Comparison of ENCODE assay signal across 8 cellular contexts in genomic region chr12:109999983-110000505, GRCh38. TPM values are rescaled to one million over a fixed set of nuclear protein-coding genes. Genes with fewer than 3 reads are reported as not detected.
DNase-seq lines count a peak whose midpoint lies in the region; ATAC-seq, FAIRE-seq and TF ChIP-seq lines count a peak whose summit lies in the region.

No MANE protein-coding gene starts in this region.

- no peaks in the 10 kb centered on the region for H3K36me3 ChIP-seq in gastroesophageal sphincter
- H3K36me3 ChIP-seq in rectal smooth muscle tissue (ENCODE audit: control insufficient read depth, insufficient read depth, low read length) = no peaks in the 10 kb centered on the region

- peaks cover 26% of the 10 kb centered on the region for H3K36me3 Mint-ChIP-seq in activated CD8-positive, alpha-beta T cell treated with anti-CD3 and anti-CD28 coated beads, Interleukin-2, amount 10 ng/mL, durations not matched to agents 7 days and 5 days (ENCODE audit: low read depth)

- peak overlapping the region; percentile 95 for H3K27ac Mint-ChIP-seq in activated CD8-positive, alpha-beta T cell treated with anti-CD3 and anti-CD28 coated beads, Interleukin-2, amount 10 ng/mL, durations not matched to agents 7 days and 5 days

- no peak for TF ChIP-seq POLR2A in gastroesophageal sphincter (IDR thresholded peaks at IDR 0.05)

- POLR2A ChIA-PET in activated CD8-positive, alpha-beta T cell treated with anti-CD3 and anti-CD28 coated beads, Interleukin-2, amount 10 ng/mL, durations not matched to agents 7 days and 5 days (lab: Charles Lee) = interaction anchor here (0.6 to 1.5 kb wide), 9 partner anchors 10 to 301 kb away, joined by 3 to 6 read pairs (median 3); partner anchors contain the start of gene C12orf76

- TF ChIP-seq EP300 in gastroesophageal sphincter (IDR thresholded peaks at IDR 0.05) = no peak

- FAIRE-seq in HTR-8/SVneo (lab: Jason Lieb, UNC) = no peak

- H3K9ac ChIP-seq in rectal smooth muscle tissue (ENCODE audit: low read length) = no peak overlapping the region

- H3K27ac ChIP-seq in gastroesophageal sphincter (peak overlapping the region; percentile 41 to 88 (median 86)), rectal smooth muscle tissue (ENCODE audit: low read depth, low read length) (no peak overlapping the region)

- TF ChIP-seq CTCF in AG09309 (IDR thresholded peaks at IDR 0.05; ENCODE audit: control insufficient read depth, insufficient read depth, low read depth, low read length, missing control alignments) (no peak), gastroesophageal sphincter (IDR thresholded peaks at IDR 0.05) (no peak)

- no peaks in the 10 kb centered on the region for H3K27me3 Mint-ChIP-seq in activated CD8-positive, alpha-beta T cell treated with anti-CD3 and anti-CD28 coated beads, Interleukin-2, amount 10 ng/mL, durations not matched to agents 7 days and 5 days (ENCODE audit: low read depth)

- CTCF ChIA-PET in activated CD8-positive, alpha-beta T cell treated with anti-CD3 and anti-CD28 coated beads, Interleukin-2, amount 10 ng/mL, durations not matched to agents 7 days and 5 days (lab: Charles Lee) = interaction anchor here (1.1 to 1.4 kb wide), 3 partner anchors 13 to 102 kb away, joined by 3 read pairs; no protein-coding TSS in a partner anchor

- H3K4me3 Mint-ChIP-seq in activated CD8-positive, alpha-beta T cell treated with anti-CD3 and anti-CD28 coated beads, Interleukin-2, amount 10 ng/mL, durations not matched to agents 7 days and 5 days = peak overlapping the region; percentile 100

- 1 to 5% methylated on average over 11 to 12 of the region's 17 CpGs for WGBS in gastroesophageal sphincter (ENCODE audit: low coverage in 1 of 2), 2 donors

- DNase-seq in AG09309 (ENCODE audit: low read depth) (no peak), HCEC 1CT (peak; percentile 47), KG1 (lab: John Stamatoyannopoulos, UW) (no peak), HTR-8/SVneo (ENCODE audit: insufficient read length, low spot score) (no peak)
- DNase-seq in activated CD8-positive, alpha-beta T cell treated with anti-CD3 and anti-CD28 coated beads, Interleukin-2, amount 10 ng/mL, durations not matched to agents 7 days and 5 days = peak; percentile 29

- no peaks in the 10 kb centered on the region for H3K9me3 Mint-ChIP-seq in activated CD8-positive, alpha-beta T cell treated with anti-CD3 and anti-CD28 coated beads, Interleukin-2, amount 10 ng/mL, durations not matched to agents 7 days and 5 days (ENCODE audit: insufficient read depth)

- peaks cover 55% of the 10 kb centered on the region for H3K4me1 Mint-ChIP-seq in activated CD8-positive, alpha-beta T cell treated with anti-CD3 and anti-CD28 coated beads, Interleukin-2, amount 10 ng/mL, durations not matched to agents 7 days and 5 days (ENCODE audit: low read depth)

- H3K27me3 ChIP-seq in gastroesophageal sphincter = no peaks in the 10 kb centered on the region
- H3K27me3 ChIP-seq in rectal smooth muscle tissue (ENCODE audit: control insufficient read depth, insufficient read depth, low read length) = no peaks in the 10 kb centered on the region

- no peaks in the 10 kb centered on the region for H3K9me3 ChIP-seq in gastroesophageal sphincter

- H3K4me1 ChIP-seq in gastroesophageal sphincter = peaks cover 0 to 70% (median 10%) of the 10 kb centered on the region in 3 donors
- peaks cover 5% of the 10 kb centered on the region for H3K4me1 ChIP-seq in rectal smooth muscle tissue (ENCODE audit: control insufficient read depth, insufficient read depth, low read length)

- no peak for ATAC-seq in activated CD8-positive, alpha-beta T cell treated with anti-CD3 and anti-CD28 coated beads, Interleukin-2, amount 10 ng/mL, durations not matched to agents 7 days and 5 days
- ATAC-seq in gastroesophageal sphincter (no peak), GM19351 (IDR thresholded peaks at IDR 0.05; ENCODE audit: unreplicated experiment) (no peak)

- peak overlapping the region; percentile 86 for H3K4me3 ChIP-seq in AG09309 (ENCODE audit: control insufficient read depth, low read depth, low read length)
- peak overlapping the region; percentile 81 to 100 for H3K4me3 ChIP-seq in gastroesophageal sphincter
- H3K4me3 ChIP-seq in rectal smooth muscle tissue (ENCODE audit: low read length) = peak overlapping the region; percentile 79

RNA-seq across cellular contexts. Expression of gene ANKRD13A, which starts 0.8 kb away (rescaled TPM):
- 10 to 100 TPM; 76.0 to 78.1 TPM for total RNA-seq in activated CD8-positive, alpha-beta T cell treated with anti-CD3 and anti-CD28 coated beads, Interleukin-2, amount 10 ng/mL, durations not matched to agents 7 days and 5 days
- 100 to 1,000 TPM; 141 to 182 (median 153) TPM for total RNA-seq in gastroesophageal sphincter

RNA-seq across cellular contexts. Expression of gene GIT2, which starts 3.9 kb away (rescaled TPM):
- 10 to 100 TPM; 86.6 to 87.7 TPM for total RNA-seq in activated CD8-positive, alpha-beta T cell treated with anti-CD3 and anti-CD28 coated beads, Interleukin-2, amount 10 ng/mL, durations not matched to agents 7 days and 5 days
- total RNA-seq in gastroesophageal sphincter = 10 to 100 TPM; 36.8 to 52.8 (median 42.3) TPM

RNA-seq across cellular contexts. Expression of gene C12orf76, which starts 48.3 kb away (rescaled TPM):
- 10 to 100 TPM; 15.5 to 16.2 TPM for total RNA-seq in activated CD8-positive, alpha-beta T cell treated with anti-CD3 and anti-CD28 coated beads, Interleukin-2, amount 10 ng/mL, durations not matched to agents 7 days and 5 days
- total RNA-seq in gastroesophageal sphincter = 10 to 100 TPM in 3 of 4 donors, 1 to 10 TPM in 1; 9.4 to 21.5 (median 11.4) TPM

Comparison
In these comparisons a context has a peak if more than half of its experiments do, and no peak if none do; other contexts are left out.
1. DNase-seq: peak in HCEC 1CT (single experiment) and activated CD8-positive, alpha-beta T cell treated with anti-CD3 and anti-CD28 coated beads, Interleukin-2, amount 10 ng/mL, durations not matched to agents 7 days and 5 days (single experiment); none in AG09309 (single experiment), KG1 (single experiment) and HTR-8/SVneo (single experiment).
2. Peak in every context shown above with its lines, with median percentiles within 50 percentile points of each other: H3K4me3 ChIP-seq.